1 cellular context compared by ENCODE assay signal in the genomic region with DNA sequence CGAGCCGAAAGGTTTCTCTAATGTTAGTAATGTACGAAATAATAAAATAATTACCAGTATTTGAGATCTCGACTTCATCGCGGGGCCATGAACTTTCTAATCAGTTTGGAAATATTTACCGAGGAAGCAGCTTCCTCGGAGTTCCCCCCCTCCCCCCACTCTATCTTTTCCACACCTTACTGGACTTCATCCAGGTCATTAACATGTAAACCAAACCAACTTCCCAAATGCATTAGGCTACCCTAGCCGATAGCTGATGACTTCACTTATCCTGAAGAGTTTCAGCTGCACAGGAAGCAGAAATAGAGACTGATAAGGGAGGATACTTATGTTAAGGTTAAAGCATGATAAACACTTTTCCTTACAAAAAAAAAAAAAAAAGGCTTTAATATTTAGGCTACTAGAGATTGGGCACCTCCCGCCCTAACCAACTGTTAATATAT.
TF ChIP-seq lines count a peak whose summit lies in the region.

No MANE protein-coding gene starts in this region.

TF ChIP-seq in HEK293, 187 proteins besides CTCF, POLR2A, EP300 and RAD21 (continued from another document):
- TF ChIP-seq, protein P1, sequence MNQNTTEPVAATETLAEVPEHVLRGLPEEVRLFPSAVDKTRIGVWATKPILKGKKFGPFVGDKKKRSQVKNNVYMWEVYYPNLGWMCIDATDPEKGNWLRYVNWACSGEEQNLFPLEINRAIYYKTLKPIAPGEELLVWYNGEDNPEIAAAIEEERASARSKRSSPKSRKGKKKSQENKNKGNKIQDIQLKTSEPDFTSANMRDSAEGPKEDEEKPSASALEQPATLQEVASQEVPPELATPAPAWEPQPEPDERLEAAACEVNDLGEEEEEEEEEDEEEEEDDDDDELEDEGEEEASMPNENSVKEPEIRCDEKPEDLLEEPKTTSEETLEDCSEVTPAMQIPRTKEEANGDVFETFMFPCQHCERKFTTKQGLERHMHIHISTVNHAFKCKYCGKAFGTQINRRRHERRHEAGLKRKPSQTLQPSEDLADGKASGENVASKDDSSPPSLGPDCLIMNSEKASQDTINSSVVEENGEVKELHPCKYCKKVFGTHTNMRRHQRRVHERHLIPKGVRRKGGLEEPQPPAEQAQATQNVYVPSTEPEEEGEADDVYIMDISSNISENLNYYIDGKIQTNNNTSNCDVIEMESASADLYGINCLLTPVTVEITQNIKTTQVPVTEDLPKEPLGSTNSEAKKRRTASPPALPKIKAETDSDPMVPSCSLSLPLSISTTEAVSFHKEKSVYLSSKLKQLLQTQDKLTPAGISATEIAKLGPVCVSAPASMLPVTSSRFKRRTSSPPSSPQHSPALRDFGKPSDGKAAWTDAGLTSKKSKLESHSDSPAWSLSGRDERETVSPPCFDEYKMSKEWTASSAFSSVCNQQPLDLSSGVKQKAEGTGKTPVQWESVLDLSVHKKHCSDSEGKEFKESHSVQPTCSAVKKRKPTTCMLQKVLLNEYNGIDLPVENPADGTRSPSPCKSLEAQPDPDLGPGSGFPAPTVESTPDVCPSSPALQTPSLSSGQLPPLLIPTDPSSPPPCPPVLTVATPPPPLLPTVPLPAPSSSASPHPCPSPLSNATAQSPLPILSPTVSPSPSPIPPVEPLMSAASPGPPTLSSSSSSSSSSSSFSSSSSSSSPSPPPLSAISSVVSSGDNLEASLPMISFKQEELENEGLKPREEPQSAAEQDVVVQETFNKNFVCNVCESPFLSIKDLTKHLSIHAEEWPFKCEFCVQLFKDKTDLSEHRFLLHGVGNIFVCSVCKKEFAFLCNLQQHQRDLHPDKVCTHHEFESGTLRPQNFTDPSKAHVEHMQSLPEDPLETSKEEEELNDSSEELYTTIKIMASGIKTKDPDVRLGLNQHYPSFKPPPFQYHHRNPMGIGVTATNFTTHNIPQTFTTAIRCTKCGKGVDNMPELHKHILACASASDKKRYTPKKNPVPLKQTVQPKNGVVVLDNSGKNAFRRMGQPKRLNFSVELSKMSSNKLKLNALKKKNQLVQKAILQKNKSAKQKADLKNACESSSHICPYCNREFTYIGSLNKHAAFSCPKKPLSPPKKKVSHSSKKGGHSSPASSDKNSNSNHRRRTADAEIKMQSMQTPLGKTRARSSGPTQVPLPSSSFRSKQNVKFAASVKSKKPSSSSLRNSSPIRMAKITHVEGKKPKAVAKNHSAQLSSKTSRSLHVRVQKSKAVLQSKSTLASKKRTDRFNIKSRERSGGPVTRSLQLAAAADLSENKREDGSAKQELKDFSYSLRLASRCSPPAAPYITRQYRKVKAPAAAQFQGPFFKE (tag by site-specific recombination; IDR thresholded peaks at IDR 0.05; ENCODE audit: borderline replicate concordance) = no peak
- TF ChIP-seq ZNF664 (tag by site-specific recombination; IDR thresholded peaks at IDR 0.05) = no peak
- no peak for TF ChIP-seq ZNF311 (tag by site-specific recombination; IDR thresholded peaks at IDR 0.05; ENCODE audit: borderline replicate concordance)
- TF ChIP-seq, protein P2, sequence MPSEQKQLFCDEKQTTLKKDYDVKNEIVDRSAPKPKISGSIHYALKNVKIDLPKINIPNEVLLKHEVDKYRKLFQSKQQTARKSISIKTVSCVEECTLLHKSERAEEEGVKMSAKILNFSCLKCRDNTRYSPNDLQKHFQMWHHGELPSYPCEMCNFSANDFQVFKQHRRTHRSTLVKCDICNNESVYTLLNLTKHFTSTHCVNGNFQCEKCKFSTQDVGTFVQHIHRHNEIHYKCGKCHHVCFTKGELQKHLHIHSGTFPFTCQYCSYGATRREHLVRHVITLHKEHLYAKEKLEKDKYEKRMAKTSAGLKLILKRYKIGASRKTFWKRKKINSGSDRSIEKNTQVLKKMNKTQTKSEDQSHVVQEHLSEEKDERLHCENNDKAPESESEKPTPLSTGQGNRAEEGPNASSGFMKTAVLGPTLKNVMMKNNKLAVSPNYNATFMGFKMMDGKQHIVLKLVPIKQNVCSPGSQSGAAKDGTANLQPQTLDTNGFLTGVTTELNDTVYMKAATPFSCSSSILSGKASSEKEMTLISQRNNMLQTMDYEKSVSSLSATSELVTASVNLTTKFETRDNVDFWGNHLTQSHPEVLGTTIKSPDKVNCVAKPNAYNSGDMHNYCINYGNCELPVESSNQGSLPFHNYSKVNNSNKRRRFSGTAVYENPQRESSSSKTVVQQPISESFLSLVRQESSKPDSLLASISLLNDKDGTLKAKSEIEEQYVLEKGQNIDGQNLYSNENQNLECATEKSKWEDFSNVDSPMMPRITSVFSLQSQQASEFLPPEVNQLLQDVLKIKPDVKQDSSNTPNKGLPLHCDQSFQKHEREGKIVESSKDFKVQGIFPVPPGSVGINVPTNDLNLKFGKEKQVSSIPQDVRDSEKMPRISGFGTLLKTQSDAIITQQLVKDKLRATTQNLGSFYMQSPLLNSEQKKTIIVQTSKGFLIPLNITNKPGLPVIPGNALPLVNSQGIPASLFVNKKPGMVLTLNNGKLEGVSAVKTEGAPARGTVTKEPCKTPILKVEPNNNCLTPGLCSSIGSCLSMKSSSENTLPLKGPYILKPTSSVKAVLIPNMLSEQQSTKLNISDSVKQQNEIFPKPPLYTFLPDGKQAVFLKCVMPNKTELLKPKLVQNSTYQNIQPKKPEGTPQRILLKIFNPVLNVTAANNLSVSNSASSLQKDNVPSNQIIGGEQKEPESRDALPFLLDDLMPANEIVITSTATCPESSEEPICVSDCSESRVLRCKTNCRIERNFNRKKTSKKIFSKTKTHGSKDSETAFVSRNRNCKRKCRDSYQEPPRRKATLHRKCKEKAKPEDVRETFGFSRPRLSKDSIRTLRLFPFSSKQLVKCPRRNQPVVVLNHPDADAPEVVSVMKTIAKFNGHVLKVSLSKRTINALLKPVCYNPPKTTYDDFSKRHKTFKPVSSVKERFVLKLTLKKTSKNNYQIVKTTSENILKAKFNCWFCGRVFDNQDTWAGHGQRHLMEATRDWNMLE (tag by site-specific recombination; conservative IDR thresholded peaks at IDR 0.05; ENCODE audit: low read depth) = no peak
- TF ChIP-seq ZNF76 (tag by site-specific recombination; IDR thresholded peaks at IDR 0.05; ENCODE audit: borderline replicate concordance, low read depth) = 0 out of 2 replicates have a peak, but pooled peaks have one; percentile 35
- TF ChIP-seq KLF8 (tag by site-specific recombination; IDR thresholded peaks at IDR 0.05) = no peak
- TF ChIP-seq PRDM10 (tag by site-specific recombination; IDR thresholded peaks at IDR 0.05) = peak; percentile 92
- TF ChIP-seq BCL11A (tag by site-specific recombination; IDR thresholded peaks at IDR 0.05; ENCODE audit: low read depth) = no peak
- TF ChIP-seq RBAK (tag by site-specific recombination; IDR thresholded peaks at IDR 0.05) = no peak
- 0 out of 2 replicates have a peak, but pooled peaks have one; percentile 3 for TF ChIP-seq HOXC10 (CRISPR knock-in tag; IDR thresholded peaks at IDR 0.05)
- no peak for TF ChIP-seq ZNF24 (tag by site-specific recombination; IDR thresholded peaks at IDR 0.05)
- TF ChIP-seq, protein P3, sequence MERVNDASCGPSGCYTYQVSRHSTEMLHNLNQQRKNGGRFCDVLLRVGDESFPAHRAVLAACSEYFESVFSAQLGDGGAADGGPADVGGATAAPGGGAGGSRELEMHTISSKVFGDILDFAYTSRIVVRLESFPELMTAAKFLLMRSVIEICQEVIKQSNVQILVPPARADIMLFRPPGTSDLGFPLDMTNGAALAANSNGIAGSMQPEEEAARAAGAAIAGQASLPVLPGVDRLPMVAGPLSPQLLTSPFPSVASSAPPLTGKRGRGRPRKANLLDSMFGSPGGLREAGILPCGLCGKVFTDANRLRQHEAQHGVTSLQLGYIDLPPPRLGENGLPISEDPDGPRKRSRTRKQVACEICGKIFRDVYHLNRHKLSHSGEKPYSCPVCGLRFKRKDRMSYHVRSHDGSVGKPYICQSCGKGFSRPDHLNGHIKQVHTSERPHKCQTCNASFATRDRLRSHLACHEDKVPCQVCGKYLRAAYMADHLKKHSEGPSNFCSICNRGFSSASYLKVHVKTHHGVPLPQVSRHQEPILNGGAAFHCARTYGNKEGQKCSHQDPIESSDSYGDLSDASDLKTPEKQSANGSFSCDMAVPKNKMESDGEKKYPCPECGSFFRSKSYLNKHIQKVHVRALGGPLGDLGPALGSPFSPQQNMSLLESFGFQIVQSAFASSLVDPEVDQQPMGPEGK (tag by site-specific recombination; IDR thresholded peaks at IDR 0.05) = peak; percentile 40; the same call in 1 of the 2 replicates
- no peak for TF ChIP-seq ZNF677 (tag by site-specific recombination; IDR thresholded peaks at IDR 0.05)
- TF ChIP-seq, protein P4, sequence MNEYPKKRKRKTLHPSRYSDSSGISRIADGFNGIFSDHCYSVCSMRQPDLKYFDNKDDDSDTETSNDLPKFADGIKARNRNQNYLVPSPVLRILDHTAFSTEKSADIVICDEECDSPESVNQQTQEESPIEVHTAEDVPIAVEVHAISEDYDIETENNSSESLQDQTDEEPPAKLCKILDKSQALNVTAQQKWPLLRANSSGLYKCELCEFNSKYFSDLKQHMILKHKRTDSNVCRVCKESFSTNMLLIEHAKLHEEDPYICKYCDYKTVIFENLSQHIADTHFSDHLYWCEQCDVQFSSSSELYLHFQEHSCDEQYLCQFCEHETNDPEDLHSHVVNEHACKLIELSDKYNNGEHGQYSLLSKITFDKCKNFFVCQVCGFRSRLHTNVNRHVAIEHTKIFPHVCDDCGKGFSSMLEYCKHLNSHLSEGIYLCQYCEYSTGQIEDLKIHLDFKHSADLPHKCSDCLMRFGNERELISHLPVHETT (tag by site-specific recombination; IDR thresholded peaks at IDR 0.05) = no peak
- TF ChIP-seq, protein P5, sequence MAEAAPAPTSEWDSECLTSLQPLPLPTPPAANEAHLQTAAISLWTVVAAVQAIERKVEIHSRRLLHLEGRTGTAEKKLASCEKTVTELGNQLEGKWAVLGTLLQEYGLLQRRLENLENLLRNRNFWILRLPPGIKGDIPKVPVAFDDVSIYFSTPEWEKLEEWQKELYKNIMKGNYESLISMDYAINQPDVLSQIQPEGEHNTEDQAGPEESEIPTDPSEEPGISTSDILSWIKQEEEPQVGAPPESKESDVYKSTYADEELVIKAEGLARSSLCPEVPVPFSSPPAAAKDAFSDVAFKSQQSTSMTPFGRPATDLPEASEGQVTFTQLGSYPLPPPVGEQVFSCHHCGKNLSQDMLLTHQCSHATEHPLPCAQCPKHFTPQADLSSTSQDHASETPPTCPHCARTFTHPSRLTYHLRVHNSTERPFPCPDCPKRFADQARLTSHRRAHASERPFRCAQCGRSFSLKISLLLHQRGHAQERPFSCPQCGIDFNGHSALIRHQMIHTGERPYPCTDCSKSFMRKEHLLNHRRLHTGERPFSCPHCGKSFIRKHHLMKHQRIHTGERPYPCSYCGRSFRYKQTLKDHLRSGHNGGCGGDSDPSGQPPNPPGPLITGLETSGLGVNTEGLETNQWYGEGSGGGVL (tag by site-specific recombination; IDR thresholded peaks at IDR 0.05) = peak; percentile 81
- TF ChIP-seq EGR2 (tag by site-specific recombination; IDR thresholded peaks at IDR 0.05; ENCODE audit: low read depth) = no peak
